ENCODE assay signal across 8 cellular contexts in genomic region chr1:52552505-52553371, GRCh38. TPM values are rescaled to one million over a fixed set of nuclear protein-coding genes. Genes with fewer than 3 reads are reported as not detected.
DNase-seq lines count a peak whose midpoint lies in the region; ATAC-seq and TF ChIP-seq lines count a peak whose summit lies in the region.

TUT4 (minus strand) TSS chr1:52553092; CDS start chr1:52526280, 26,812 bp downstream.

- H2BK5ac ChIP-seq in mesenchymal stem cell (ENCODE audit: low read depth, low read length, poor library complexity, severe bottlenecking), result peak within 1 kb of the TSS; percentile 95

- H3K4ac ChIP-seq in mesenchymal stem cell (ENCODE audit: low read depth in 1 of 2, low read length in 2 of 2), result peak within 1 kb of the TSS; percentile 75 to 95

- peak within 1 kb of the TSS; percentile 88 to 98 for H3K18ac ChIP-seq in mesenchymal stem cell (ENCODE audit: low read depth in 1 of 2, low read length in 2 of 2)

- peak within 1 kb of the TSS; percentile 72 to 77 for H2BK12ac ChIP-seq in mesenchymal stem cell (ENCODE audit: low read length in 2 of 2)

- peak within 1 kb of the TSS; percentile 97 for H3K9ac ChIP-seq in endocrine pancreas (ENCODE audit: control insufficient read depth, insufficient read depth, low read length)
- peak within 1 kb of the TSS; percentile 91 for H3K9ac ChIP-seq in mesenchymal stem cell (ENCODE audit: low read length)

- H2BK15ac ChIP-seq in mesenchymal stem cell (ENCODE audit: low read depth, poor library complexity, severe bottlenecking), result peak within 1 kb of the TSS; percentile 95

- H3K14ac ChIP-seq in mesenchymal stem cell (ENCODE audit: low read length in 2 of 2), result peak within 1 kb of the TSS; percentile 85 to 92

- peak within 1 kb of the TSS; percentile 93 for H3K4me2 ChIP-seq in mesenchymal stem cell (ENCODE audit: low read length, poor library complexity, severe bottlenecking)

- peak within 1 kb of the TSS; percentile 97 for H2BK120ac ChIP-seq in mesenchymal stem cell (ENCODE audit: low read depth, low read length)

- no peak within 1 kb of the TSS for H2AK5ac ChIP-seq in mesenchymal stem cell (ENCODE audit: low read length, severe bottlenecking)

- WGBS in mesenchymal stem cell, result under 1% methylated on average over 58 of the region's 68 CpGs

- H4K91ac ChIP-seq in mesenchymal stem cell (ENCODE audit: low read length), result peak within 1 kb of the TSS; percentile 94

- ATAC-seq in GM19035 (IDR thresholded peaks at IDR 0.05; ENCODE audit: unreplicated experiment) (peak; percentile 53), HG03460 (IDR thresholded peaks at IDR 0.05; ENCODE audit: unreplicated experiment) (peak; percentile 49)

- H3K9me3 ChIP-seq in endocrine pancreas (ENCODE audit: control insufficient read depth, low read length) (no peaks in the 10 kb centered on the region), mesenchymal stem cell (ENCODE audit: control insufficient read depth, low read length) (no peaks in the 10 kb centered on the region)

- H3K23ac ChIP-seq in mesenchymal stem cell (ENCODE audit: low read length in 2 of 2), result peak within 1 kb of the TSS in 1 of 2 experiments; percentile 87

- peaks cover 3% of the 10 kb centered on the region for H3K79me1 ChIP-seq in mesenchymal stem cell (replicated peaks; ENCODE audit: low read length, poor library complexity, severe bottlenecking)

- H3K4me1 ChIP-seq in endocrine pancreas (ENCODE audit: control insufficient read depth, insufficient read depth, low read length) (peaks cover 9% of the 10 kb centered on the region), mesenchymal stem cell (ENCODE audit: control insufficient read depth, insufficient read depth, low read depth, low read length) (no peaks in the 10 kb centered on the region)

- DNase-seq in AG10803 (ENCODE audit: low read depth) (peak; percentile 70), NCI-H82 (lab: John Stamatoyannopoulos, UW) (peak; percentile 94), mesenchymal stem cell (peak; percentile 85)
- peak; percentile 38 to 50 for DNase-seq in activated CD8-positive, alpha-beta memory T cell treated with anti-CD3 and anti-CD28 coated beads for 4 hours (ENCODE audit: low read depth in 2 of 2)
- DNase-seq in stimulated activated CD8-positive, alpha-beta memory T cell treated with anti-CD3 and anti-CD28 coated beads, Interleukin-12 subunit alpha, Interleukin-12 subunit beta, amount 100 ng/mL, for 1 hour (ENCODE audit: low read depth), result peak; percentile 47

- no peak for TF ChIP-seq CTCF in AG10803 (conservative IDR thresholded peaks at IDR 0.05; ENCODE audit: low read length)

- H3K4me3 ChIP-seq in AG10803 (ENCODE audit: low read length), result peak within 1 kb of the TSS; percentile 81
- peak within 1 kb of the TSS; percentile 97 for H3K4me3 ChIP-seq in endocrine pancreas (ENCODE audit: control insufficient read depth, insufficient read depth, low read length)
- H3K4me3 ChIP-seq in mesenchymal stem cell (ENCODE audit: insufficient read depth in 1 of 2, low read depth in 1 of 2, low read length in 2 of 2), result peak within 1 kb of the TSS; percentile 83 to 84

- H2AFZ ChIP-seq in mesenchymal stem cell (ENCODE audit: low read depth, low read length), result peak within 1 kb of the TSS; percentile 83

- H3K27me3 ChIP-seq in endocrine pancreas (ENCODE audit: control insufficient read depth, insufficient read depth, low read length) (no peaks in the 10 kb centered on the region), mesenchymal stem cell (ENCODE audit: control insufficient read depth in 1 of 2, insufficient read depth in 1 of 2, low read length in 2 of 2) (no peaks in the 10 kb centered on the region)

- H4K8ac ChIP-seq in mesenchymal stem cell (ENCODE audit: low read length), result peak within 1 kb of the TSS; percentile 89

- peak within 1 kb of the TSS; percentile 86 for H3K27ac ChIP-seq in mesenchymal stem cell (ENCODE audit: low read length, poor library complexity, severe bottlenecking)

- H3K36me3 ChIP-seq in endocrine pancreas (ENCODE audit: control insufficient read depth, insufficient read depth, low read length) (no peaks in the 10 kb centered on the region), mesenchymal stem cell (ENCODE audit: control insufficient read depth in 1 of 2, insufficient read depth in 2 of 2, low read depth in 1 of 2, low read length in 2 of 2) (no peaks in the 10 kb centered on the region)

RNA-seq across cellular contexts. Expression of gene TUT4, which starts in this region (rescaled TPM):
- 17.9 TPM for polyA plus RNA-seq in mesenchymal stem cell (2013, experiment 1 of 2)
- polyA plus RNA-seq in mesenchymal stem cell (2013, experiment 2 of 2), result 18.2 TPM

Comparison
In these comparisons a context has a peak if more than half of its experiments do, and no peak if none do; other contexts are left out.
1. Peak in every context shown above with its lines: DNase-seq, ATAC-seq, H3K4me3 ChIP-seq and H3K27ac ChIP-seq.
2. DNase-seq: peak in every context shown above with its lines; median percentile 94 in NCI-H82; 85 in mesenchymal stem cell; 70 in AG10803; 47 in stimulated activated CD8-positive, alpha-beta memory T cell treated with anti-CD3 and anti-CD28 coated beads, Interleukin-12 subunit alpha, Interleukin-12 subunit beta, amount 100 ng/mL, for 1 hour; 44 in activated CD8-positive, alpha-beta memory T cell treated with anti-CD3 and anti-CD28 coated beads for 4 hours.